In the genomic region with DNA sequence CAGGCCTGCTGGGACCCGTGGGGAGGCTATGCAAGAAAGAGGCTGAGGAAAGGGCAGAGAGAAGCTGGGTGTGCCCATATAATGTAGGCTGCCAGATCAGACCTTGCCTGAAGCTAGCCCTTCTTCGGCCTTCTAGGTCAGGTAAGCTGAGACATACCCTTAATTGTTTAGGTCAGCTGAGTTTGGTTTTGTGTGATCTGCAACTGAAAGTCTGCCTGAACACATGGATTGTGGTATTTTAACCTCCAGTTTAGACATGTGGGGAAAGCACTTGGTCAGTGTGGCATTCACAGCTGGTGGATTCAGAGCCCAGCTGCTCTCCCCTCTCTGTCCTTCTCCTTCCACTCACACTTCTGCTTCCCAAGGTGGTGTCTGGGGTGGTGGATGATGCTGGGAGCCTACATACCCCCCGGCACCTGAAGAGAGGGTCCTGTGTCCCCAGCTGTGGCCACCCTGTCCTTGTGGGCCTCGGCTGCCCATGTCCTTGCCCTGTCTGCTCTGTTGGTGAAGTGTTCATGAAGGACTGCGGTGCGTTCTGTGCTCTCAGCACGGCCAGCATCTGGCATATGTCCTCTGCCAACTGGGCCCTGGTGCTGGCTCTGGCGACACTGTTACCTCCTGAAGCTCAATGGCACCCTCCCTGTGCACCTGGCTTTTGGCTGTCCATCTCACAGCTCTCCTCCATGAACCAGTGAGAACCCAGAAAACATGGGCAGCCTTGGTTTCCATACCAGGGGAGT, we compare ENCODE assay signal across 16 cellular contexts.
DNase-seq lines count a peak whose midpoint lies in the region; ATAC-seq and TF ChIP-seq lines count a peak whose summit lies in the region.
"Had no signal": no experiment of that assay in that cellular context is flagged by ENCODE, and none has a peak within 500 bp of the region (broad histone marks: within the 10 kb centered on the region; RNA-seq: fewer than 3 reads in every experiment).

No MANE protein-coding gene starts in this region.

- intact Hi-C loops in breast epithelium (cut with DNase I; ENCODE audit: low total_unique reads) = no loop called here
- intact Hi-C loops in MCF 10A (cut with micrococcal nuclease) = no loop called here
- intact Hi-C loops in left lung (cut with DNase I) = no loop called here

- no peaks in the 10 kb centered on the region for H3K27me3 Mint-ChIP-seq in MCF 10A (ENCODE audit: insufficient read depth, unreplicated experiment)
- no peaks in the 10 kb centered on the region for H3K27me3 Mint-ChIP-seq in activated naive CD8-positive, alpha-beta T cell treated with anti-CD3 and anti-CD28 coated beads for 36 hours
- no peaks in the 10 kb centered on the region for H3K27me3 Mint-ChIP-seq in naive thymus-derived CD8-positive, alpha-beta T cell
- no peaks in the 10 kb centered on the region for H3K27me3 Mint-ChIP-seq in type B pancreatic cell

- H3K4me1 Mint-ChIP-seq in MCF 10A (ENCODE audit: insufficient read depth, unreplicated experiment) (no peaks in the 10 kb centered on the region), type B pancreatic cell (ENCODE audit: unreplicated experiment) (peaks cover 8% of the 10 kb centered on the region)
- peaks cover 29% of the 10 kb centered on the region for H3K4me1 Mint-ChIP-seq in activated naive CD8-positive, alpha-beta T cell treated with anti-CD3 and anti-CD28 coated beads for 36 hours
- H3K4me1 Mint-ChIP-seq in naive thymus-derived CD8-positive, alpha-beta T cell = peaks cover 18 to 47% (median 28%) of the 10 kb centered on the region in 4 donors

- no peak overlapping the region for H3K4me3 Mint-ChIP-seq in MCF 10A (ENCODE audit: unreplicated experiment)
- H3K4me3 Mint-ChIP-seq in activated naive CD8-positive, alpha-beta T cell treated with anti-CD3 and anti-CD28 coated beads for 36 hours = no peak overlapping the region
- H3K4me3 Mint-ChIP-seq in naive thymus-derived CD8-positive, alpha-beta T cell = peak overlapping the region in 2 of 10 donors; percentile 6 to 67
- H3K4me3 Mint-ChIP-seq in type B pancreatic cell = no peak overlapping the region

- BruUV-seq in MCF 10A (replicated peaks; lab: Mats Ljungman, UMichigan) = no TSS peak

- CTCF ChIA-PET in MCF 10A (lab: Yijun Ruan, JAX) = no interaction called here

- TF ChIP-seq CTCF in breast epithelium (IDR thresholded peaks at IDR 0.05) (no peak), MCF 10A (IDR thresholded peaks at IDR 0.05; ENCODE audit: unreplicated experiment) (no peak), type B pancreatic cell (conservative IDR thresholded peaks at IDR 0.05) (no peak), left lung (IDR thresholded peaks at IDR 0.05) (no peak)

- no peaks in the 10 kb centered on the region for H3K36me3 ChIP-seq in breast epithelium
- no peaks in the 10 kb centered on the region for H3K36me3 ChIP-seq in left lung
- H3K36me3 ChIP-seq: adrenal gland had no signal

- H3K9me3 Mint-ChIP-seq in MCF 10A (ENCODE audit: unreplicated experiment) (peaks cover 8% of the 10 kb centered on the region), type B pancreatic cell (peaks cover 3% of the 10 kb centered on the region)
- H3K9me3 Mint-ChIP-seq in activated naive CD8-positive, alpha-beta T cell treated with anti-CD3 and anti-CD28 coated beads for 36 hours = no peaks in the 10 kb centered on the region
- H3K9me3 Mint-ChIP-seq in naive thymus-derived CD8-positive, alpha-beta T cell = no peaks in the 10 kb centered on the region
- H3K9me3 Mint-ChIP-seq: T-helper 2 cell treated with Interferon-gamma antibody and Interleukin-4, amounts not matched to agents 5 μg/mL and 100 μg/mL, for 36 hours had no signal

- peaks cover 5% of the 10 kb centered on the region for H3K36me3 Mint-ChIP-seq in MCF 10A (ENCODE audit: insufficient read depth, unreplicated experiment)
- H3K36me3 Mint-ChIP-seq in activated naive CD8-positive, alpha-beta T cell treated with anti-CD3 and anti-CD28 coated beads for 36 hours = peaks cover 1% of the 10 kb centered on the region
- no peaks in the 10 kb centered on the region for H3K36me3 Mint-ChIP-seq in naive thymus-derived CD8-positive, alpha-beta T cell
- H3K36me3 Mint-ChIP-seq in type B pancreatic cell = no peaks in the 10 kb centered on the region

- no peak for TF ChIP-seq POLR2A in breast epithelium (IDR thresholded peaks at IDR 0.05)

- H3K27ac ChIP-seq in breast epithelium = peak overlapping the region; percentile 62 to 75
- H3K27ac ChIP-seq in left lung = no peak overlapping the region
- H3K27ac ChIP-seq: adrenal gland had no signal

- no peaks in the 10 kb centered on the region for H3K4me1 ChIP-seq in breast epithelium
- H3K4me1 ChIP-seq in left lung = no peaks in the 10 kb centered on the region
- H3K4me1 ChIP-seq: adrenal gland had no signal

- H3K9me3 ChIP-seq in breast epithelium (no peaks in the 10 kb centered on the region), left lung (no peaks in the 10 kb centered on the region)
- H3K9me3 ChIP-seq: adrenal gland had no signal

- H3K27me3 ChIP-seq in breast epithelium (no peaks in the 10 kb centered on the region), left lung (no peaks in the 10 kb centered on the region)
- H3K27me3 ChIP-seq: adrenal gland had no signal

- POLR2A ChIA-PET in MCF 10A (lab: Yijun Ruan, JAX) = interaction anchor here (1.1 kb wide), 1 partner anchor 11 kb away, joined by 3 read pairs; no protein-coding TSS in a partner anchor
- POLR2A ChIA-PET in naive thymus-derived CD8-positive, alpha-beta T cell (lab: Charles Lee) = interaction anchor here (0.6 to 1.2 kb wide), 2 partner anchors 28 to 1294 kb away, joined by 3 to 4 read pairs; no protein-coding TSS in a partner anchor

- H3K4me3 ChIP-seq in breast epithelium = no peak overlapping the region
- H3K4me3 ChIP-seq in left lung = no peak overlapping the region
- H3K4me3 ChIP-seq: adrenal gland had no signal

- DNase-seq in breast epithelium (ENCODE audit: low spot score in 2 of 2) (no peak), MCF 10A (ENCODE audit: unreplicated experiment) (no peak), type B pancreatic cell (ENCODE audit: extremely low spot score, unreplicated experiment) (peak; percentile 36), mesenteric fat pad (ENCODE audit: low spot score) (no peak), left lung (no peak)
- no peak for DNase-seq in activated naive CD8-positive, alpha-beta T cell treated with anti-CD3 and anti-CD28 coated beads for 36 hours
- DNase-seq in naive thymus-derived CD8-positive, alpha-beta T cell = no peak
- DNase-seq: ACHN; activated CD4-positive, alpha-beta T cell treated with anti-CD3 and anti-CD28 coated beads for 1 hour; activated T-cell treated with anti-CD3 and anti-CD28 coated beads for 4 hours; adrenal gland; Calu3; NCI-H2107; NCI-H774 had no signal

- H3K27ac Mint-ChIP-seq in MCF 10A (ENCODE audit: low read depth, unreplicated experiment) (no peak overlapping the region), type B pancreatic cell (no peak overlapping the region)
- H3K27ac Mint-ChIP-seq in activated naive CD8-positive, alpha-beta T cell treated with anti-CD3 and anti-CD28 coated beads for 36 hours = peak overlapping the region; percentile 78
- H3K27ac Mint-ChIP-seq in naive thymus-derived CD8-positive, alpha-beta T cell = peak overlapping the region in 8 of 10 donors; percentile 48 to 86 (median 60)

- ATAC-seq in naive thymus-derived CD8-positive, alpha-beta T cell = peak in 1 of 2 donors; percentile 6
- ATAC-seq in left lung (no peak), GM21360 (IDR thresholded peaks at IDR 0.05; ENCODE audit: unreplicated experiment) (no peak)

Comparison
In these comparisons a context has a peak if more than half of its experiments do, and no peak if none do; other contexts are left out.
1. H3K27ac ChIP-seq: peak in breast epithelium (2 of 2); none in left lung (0 of 2).
2. H3K27ac Mint-ChIP-seq: peak in activated naive CD8-positive, alpha-beta T cell treated with anti-CD3 and anti-CD28 coated beads for 36 hours (single experiment) and naive thymus-derived CD8-positive, alpha-beta T cell (8 of 10); none in MCF 10A (single experiment) and type B pancreatic cell (single experiment).